In genomic region chr22:45455621-45456020, GRCh38 we compare ENCODE assay signal across 26 cellular contexts. TPM values are rescaled to one million over a fixed set of nuclear protein-coding genes. Genes with fewer than 3 reads are reported as not detected.
"Had no signal": no experiment of that assay in that cellular context is flagged by ENCODE, and none has a peak within 500 bp of the region (broad histone marks: within the 10 kb centered on the region; RNA-seq: fewer than 3 reads in every experiment).

No MANE protein-coding gene starts in this region.

- H3K27ac ChIP-seq: gastroesophageal sphincter, left ventricle myocardium inferior, lower lobe of right lung, parathyroid adenoma, prostate gland, spleen, thoracic aorta, transverse colon had no signal

- DNase-seq: effector memory CD4-positive, alpha-beta T cell; left cardiac atrium; left ventricle myocardium inferior; lower lobe of right lung; mesenchymal stem cell; naive B cell; nephron progenitor cell; spleen; stimulated activated CD4-positive, alpha-beta T cell treated with anti-CD3 and anti-CD28 coated beads, Interleukin-15, amount 100 ng/mL, for 24 hours; stimulated activated CD4-positive, alpha-beta T cell treated with anti-CD3 and anti-CD28 coated beads, Interleukin-1b, Interleukin-23, amount 100 ng/mL, for 48 hours; stimulated activated CD4-positive, alpha-beta T cell treated with anti-CD3 and anti-CD28 coated beads, Interleukin-4, amount 100 ng/mL, for 24 hours; stimulated activated naive CD8-positive, alpha-beta T cell treated with anti-CD3 and anti-CD28 coated beads, Interleukin-15, amount 100 ng/mL, for 72 hours; transverse colon had no signal

- H3K79me2 ChIP-seq: parathyroid adenoma had no signal

- H3K9ac ChIP-seq: parathyroid adenoma had no signal

- H3K9me3 ChIP-seq: gastroesophageal sphincter, left ventricle myocardium inferior, lower lobe of right lung, prostate gland, spleen, thoracic aorta, transverse colon had no signal

- H3K4me3 ChIP-seq: gastroesophageal sphincter, left ventricle myocardium inferior, lower lobe of right lung, prostate gland, spleen, thoracic aorta, transverse colon had no signal

- H3K4me1 ChIP-seq: lower lobe of right lung, prostate gland, spleen had no signal

- H3K27me3 ChIP-seq: gastroesophageal sphincter, transverse colon had no signal

- H3K36me3 ChIP-seq: gastroesophageal sphincter, left ventricle myocardium inferior, lower lobe of right lung, prostate gland, spleen, thoracic aorta, transverse colon had no signal

- H2AFZ ChIP-seq: parathyroid adenoma had no signal

- ATAC-seq: esophagus mucosa; gastroesophageal sphincter; left cardiac atrium; lower lobe of right lung; sciatic nerve; stimulated activated memory B cell treated with anti-CD40 and anti-IgM and Interleukin-4, amounts not matched to agents 10 μg/mL and 1 μg/mL and 100 μg/mL, for 72 hours; stimulated activated naive CD8-positive, alpha-beta T cell treated with anti-CD3 and anti-CD28 coated beads, Interleukin-15, amount 100 ng/mL, for 72 hours had no signal

RNA-seq across cellular contexts. Expression of gene RIBC2, which starts 42.1 kb away (rescaled TPM):
- total RNA-seq: left ventricle myocardium inferior, subcutaneous adipose tissue, transverse colon had no signal

RNA-seq across cellular contexts. Expression of gene SMC1B, which starts 42.2 kb away (rescaled TPM):
- total RNA-seq: esophagus mucosa, fibroblast of villous mesenchyme, gastroesophageal sphincter, kidney, left cardiac atrium, left ventricle myocardium inferior, lower lobe of right lung, omental fat pad, renal cortical epithelial cell, sciatic nerve, thoracic aorta, transverse colon had no signal
- polyA plus RNA-seq: urinary bladder had no signal
